In the genomic region with DNA sequence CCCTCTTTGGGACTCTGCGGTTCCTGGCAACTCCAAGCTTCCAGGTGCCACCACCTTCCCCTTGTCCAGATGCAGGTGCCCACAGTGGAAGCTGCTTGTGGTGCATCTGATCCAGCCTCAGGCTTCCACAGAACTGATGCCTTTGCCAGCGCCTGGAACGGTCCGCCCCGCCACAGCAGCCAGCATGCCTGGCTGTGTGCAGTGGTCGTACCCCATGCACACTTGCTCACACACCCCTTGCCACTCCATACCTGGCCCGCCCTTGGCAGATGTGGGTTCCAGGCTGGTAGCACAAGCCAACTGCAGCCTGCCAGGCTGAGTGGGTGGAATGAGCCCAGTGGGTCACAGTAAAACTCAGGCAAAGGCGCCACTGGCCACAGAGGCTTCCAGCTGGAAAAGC, we compare ENCODE assay signal across 23 cellular contexts.
"Had no signal": no experiment of that assay in that cellular context is flagged by ENCODE, and none has a peak within 500 bp of the region (broad histone marks: within the 10 kb centered on the region; RNA-seq: fewer than 3 reads in every experiment).

No MANE protein-coding gene starts in this region.

- H3K4me3 Mint-ChIP-seq: immature natural killer cell, mesothelial cell of epicardium had no signal

- ATAC-seq: foreskin keratinocyte, gastroesophageal sphincter, heart left ventricle, left cardiac atrium, left lung, left ventricle myocardium superior, lower lobe of right lung, mucosa of descending colon had no signal

- H3K27me3 Mint-ChIP-seq: naive B cell had no signal

- H3K4me1 Mint-ChIP-seq: immature natural killer cell, mesothelial cell of epicardium, naive B cell had no signal

- FAIRE-seq: endothelial cell of umbilical vein, frontal cortex had no signal

- H3K36me3 Mint-ChIP-seq: mesothelial cell of epicardium, naive B cell had no signal

- H3K4me3 ChIP-seq: coronary artery, dorsolateral prefrontal cortex, esophagus muscularis mucosa, gastroesophageal sphincter, heart left ventricle, hepatocyte, left lung, lower lobe of right lung, mucosa of descending colon had no signal

- H3K36me3 ChIP-seq: esophagus muscularis mucosa, gastroesophageal sphincter, heart left ventricle, left lung, lower lobe of right lung had no signal

- H3K4me1 ChIP-seq: esophagus muscularis mucosa, foreskin keratinocyte, gastroesophageal sphincter, heart left ventricle, left lung, lower lobe of right lung had no signal

- H3K27me3 ChIP-seq: esophagus muscularis mucosa, foreskin keratinocyte, gastroesophageal sphincter, heart left ventricle, hepatocyte, left lung had no signal

- H3K27ac Mint-ChIP-seq: immature natural killer cell, mesothelial cell of epicardium, naive B cell had no signal

- H3K27ac ChIP-seq: coronary artery, dorsolateral prefrontal cortex, esophagus muscularis mucosa, foreskin keratinocyte, gastroesophageal sphincter, heart left ventricle, hepatocyte, left lung, lower lobe of right lung had no signal

- DNase-seq: dermis blood vessel endothelial cell; dorsolateral prefrontal cortex; effector CD4-positive, alpha-beta T cell; effector memory CD4-positive, alpha-beta T cell; foreskin keratinocyte; heart left ventricle; hypothalamus; immature natural killer cell; islet precursor cell; left cardiac atrium; left ventricle myocardium superior; lower lobe of right lung; mesenchymal stem cell; mucosa of descending colon; naive B cell had no signal

- H3K9me3 ChIP-seq: esophagus muscularis mucosa, gastroesophageal sphincter, heart left ventricle, left lung, lower lobe of right lung, mucosa of descending colon had no signal
